ENCODE assay signal across 8 cellular contexts in genomic region chr19:53103903-53104203, GRCh38. TPM values are rescaled to one million over a fixed set of nuclear protein-coding genes. Genes with fewer than 3 reads are reported as not detected.
DNase-seq lines count a peak whose midpoint lies in the region; TF ChIP-seq lines count a peak whose summit lies in the region.

No MANE protein-coding gene starts in this region.

- TF ChIP-seq CTCF in AG10803 (conservative IDR thresholded peaks at IDR 0.05; ENCODE audit: low read length): no peak
- TF ChIP-seq CTCF in dorsolateral prefrontal cortex (IDR thresholded peaks at IDR 0.05 in 54 of 56, conservative IDR thresholded peaks at IDR 0.05 in 2 of 56; ENCODE audit: low read depth in 1 of 56, partially characterized antibody in 56 of 56): no peak
- no peak for TF ChIP-seq CTCF in nephron (IDR thresholded peaks at IDR 0.05; ENCODE audit: unreplicated experiment in 3 of 3)

- peak overlapping the region; percentile 88 to 90 (median 89) for H3K4me3 Mint-ChIP-seq in nephron

- no peaks in the 10 kb centered on the region for H3K9me3 ChIP-seq in KOPT-K1 (ENCODE audit: insufficient read depth, low read length, poor library complexity, severe bottlenecking)

- peak overlapping the region; percentile 83 for H3K27ac ChIP-seq in KOPT-K1 (ENCODE audit: low read depth, low read length, poor library complexity, severe bottlenecking)
- H3K27ac ChIP-seq in dorsolateral prefrontal cortex: peak overlapping the region in 58 of 59 donors; percentile 12 to 98 (median 90)

- intact Hi-C loops in dorsolateral prefrontal cortex (cut with DNase I): loop anchor here (2.0 to 10.0 kb wide), 2 partner anchors 55 to 91 kb away; partner anchors contain the start of genes ZNF665 (in 2 of the 2) and ZNF347 (in 1 of the 2)

- peaks cover 41% of the 10 kb centered on the region for H3K36me3 Mint-ChIP-seq in nephron (ENCODE audit: low read depth)

- H3K27me3 Mint-ChIP-seq in nephron (ENCODE audit: low read depth): no peaks in the 10 kb centered on the region

- H3K4me3 ChIP-seq in AG10803 (ENCODE audit: low read length): peak overlapping the region; percentile 92
- H3K4me3 ChIP-seq in dorsolateral prefrontal cortex: peak overlapping the region; percentile 68 to 98 (median 92)

- H3K36me3 ChIP-seq in KOPT-K1 (ENCODE audit: insufficient read depth, low read length): peaks cover 25% of the 10 kb centered on the region

- peaks cover 28% of the 10 kb centered on the region for H3K4me1 Mint-ChIP-seq in nephron

- H3K27me3 ChIP-seq in dorsolateral prefrontal cortex: no peaks in the 10 kb centered on the region

- peak overlapping the region; percentile 56 to 97 (median 83) for H3K27ac Mint-ChIP-seq in nephron

- no peak for DNase-seq in AG10803 (ENCODE audit: low read depth)
- DNase-seq in dorsolateral prefrontal cortex: no peak
- DNase-seq in NCI-H187 treated with DMSO at 0.1 percent for 48 hours (lab: John Stamatoyannopoulos, UW): no peak
- DNase-seq in stimulated activated CD4-positive, alpha-beta T cell treated with anti-CD3 and anti-CD28 coated beads, Interleukin-1b, Interleukin-23, amount 100 ng/mL, for 48 hours: no peak
- no peak for DNase-seq in DMS114 treated with DMSO at 0.1 percent for 48 hours (lab: John Stamatoyannopoulos, UW; ENCODE audit: unreplicated experiment)
- no peak for DNase-seq in islet precursor cell

- H3K9me3 Mint-ChIP-seq in nephron: no peaks in the 10 kb centered on the region

RNA-seq across cellular contexts. Expression of gene ZNF160, which starts 0.6 kb away (rescaled TPM):
- total RNA-seq in dorsolateral prefrontal cortex: 10 to 100 TPM; 31.4 to 79.2 (median 44.7) TPM

RNA-seq across cellular contexts. Expression of gene ZNF415, which starts 28.9 kb away (rescaled TPM):
- 10 to 100 TPM; 24.2 to 55.5 (median 36.6) TPM for total RNA-seq in dorsolateral prefrontal cortex

RNA-seq across cellular contexts. Expression of gene ZNF347, which starts 55.0 kb away (rescaled TPM):
- 10 to 100 TPM; 10.6 to 29.1 (median 17.1) TPM for total RNA-seq in dorsolateral prefrontal cortex

RNA-seq across cellular contexts. Expression of gene ERVV-2, which starts 59.3 kb away (rescaled TPM):
- total RNA-seq in dorsolateral prefrontal cortex: under 1 TPM in 1 of 120 experiments, not detected in 119; 0.21 TPM
